11 cellular contexts compared by ENCODE assay signal in genomic region chr19:49761625-49762311, GRCh38. TPM values are rescaled to one million over a fixed set of nuclear protein-coding genes. Genes with fewer than 3 reads are reported as not detected.
A peak's percentile ranks its signal among the peaks of the same experiment; 100 is the strongest.
DNase-seq lines count a peak whose midpoint lies in the region; ATAC-seq and TF ChIP-seq lines count a peak whose summit lies in the region.
"Had no signal": no experiment of that assay in that cellular context is flagged by ENCODE, and none has a peak within 500 bp of the region (broad histone marks: within the 10 kb centered on the region; RNA-seq: fewer than 3 reads in every experiment).

No MANE protein-coding gene starts in this region.

- no peaks in the 10 kb centered on the region for H3K27me3 ChIP-seq in kidney epithelial cell (ENCODE audit: control insufficient read depth, insufficient read depth, low read length)
- H3K27me3 ChIP-seq: SJSA1 had no signal

- no peaks in the 10 kb centered on the region for H3K36me3 Mint-ChIP-seq in activated naive CD4-positive, alpha-beta T cell treated with anti-CD3 and anti-CD28 coated beads, Interleukin-2, amount 50 U/mL, for 72 hours
- no peaks in the 10 kb centered on the region for H3K36me3 Mint-ChIP-seq in mesothelial cell of epicardium

- no peaks in the 10 kb centered on the region for H3K27me3 Mint-ChIP-seq in mesothelial cell of epicardium (ENCODE audit: low read depth)

- TF ChIP-seq CTCF in HFF-Myc (IDR thresholded peaks at IDR 0.05; ENCODE audit: low read depth, low read length, missing control alignments), result peak; percentile 31
- peak; percentile 14 for TF ChIP-seq CTCF in kidney epithelial cell (IDR thresholded peaks at IDR 0.05; ENCODE audit: insufficient read depth, low read length, poor library complexity, severe bottlenecking)
- no peak for TF ChIP-seq CTCF in mesothelial cell of epicardium (IDR thresholded peaks at IDR 0.05; ENCODE audit: unreplicated experiment)

- H3K4me3 ChIP-seq in HFF-Myc (replicated peaks; ENCODE audit: low read depth, low read length), result no peak overlapping the region
- no peak overlapping the region for H3K4me3 ChIP-seq in kidney epithelial cell (ENCODE audit: low read depth, low read length)
- H3K4me3 ChIP-seq: SJSA1, thoracic aorta had no signal

- no peaks in the 10 kb centered on the region for H3K36me3 ChIP-seq in kidney epithelial cell (ENCODE audit: control insufficient read depth, insufficient read depth, low read length)
- H3K36me3 ChIP-seq: SJSA1, thoracic aorta had no signal

- H3K9me3 Mint-ChIP-seq in activated naive CD4-positive, alpha-beta T cell treated with anti-CD3 and anti-CD28 coated beads, Interleukin-2, amount 50 U/mL, for 72 hours, result no peaks in the 10 kb centered on the region
- H3K9me3 Mint-ChIP-seq in mesothelial cell of epicardium, result no peaks in the 10 kb centered on the region

- DNase-seq in 8988T (peak; percentile 63), HFF-Myc (ENCODE audit: extremely low read depth, low read depth) (no peak), kidney epithelial cell (ENCODE audit: low read depth) (no peak), DMS53 treated with DMSO at 0.1 percent for 48 hours (lab: John Stamatoyannopoulos, UW; ENCODE audit: unreplicated experiment) (no peak), mesothelial cell of epicardium (ENCODE audit: low spot score in 2 of 2, unreplicated experiment in 2 of 2) (no peak), amygdala (lab: John Stamatoyannopoulos, UW) (no peak)
- DNase-seq in activated naive CD4-positive, alpha-beta T cell treated with anti-CD3 and anti-CD28 coated beads, Interleukin-2, amount 50 U/mL, for 72 hours (ENCODE audit: low spot score in 2 of 2), result no peak

- no peak for ATAC-seq in activated naive CD4-positive, alpha-beta T cell treated with anti-CD3 and anti-CD28 coated beads, Interleukin-2, amount 50 U/mL, for 72 hours
- no peak for ATAC-seq in HG03095 (IDR thresholded peaks at IDR 0.05; ENCODE audit: unreplicated experiment)

- no peak overlapping the region for H3K4me3 Mint-ChIP-seq in mesothelial cell of epicardium

- H3K4me1 Mint-ChIP-seq in mesothelial cell of epicardium, result peaks cover 20% of the 10 kb centered on the region

- peak overlapping the region; percentile 74 to 84 for H3K27ac Mint-ChIP-seq in activated naive CD4-positive, alpha-beta T cell treated with anti-CD3 and anti-CD28 coated beads, Interleukin-2, amount 50 U/mL, for 72 hours
- H3K27ac Mint-ChIP-seq in mesothelial cell of epicardium, result no peak overlapping the region

RNA-seq across cellular contexts. Expression of gene TSKS, which starts 1.3 kb away (rescaled TPM):
- total RNA-seq in activated naive CD4-positive, alpha-beta T cell treated with anti-CD3 and anti-CD28 coated beads, Interleukin-2, amount 50 U/mL, for 72 hours, result 1 to 10 TPM in 1 of 2 donors, under 1 TPM in 1; 0.57 to 1.9 TPM
- total RNA-seq in kidney epithelial cell (not detected in 2 replicates), mesothelial cell of epicardium (not detected in 3 replicates)
- total RNA-seq: dermis microvascular lymphatic vessel endothelial cell, SJSA1, thoracic aorta had no signal

RNA-seq across cellular contexts. Expression of gene AP2A1, which starts 5.0 kb away (rescaled TPM):
- 100 to 1,000 TPM in 1 of 2 donors, 10 to 100 TPM in 1; 79.0 to 137 TPM for total RNA-seq in activated naive CD4-positive, alpha-beta T cell treated with anti-CD3 and anti-CD28 coated beads, Interleukin-2, amount 50 U/mL, for 72 hours
- total RNA-seq in kidney epithelial cell (98.9 and 111 TPM in 2 replicates), mesothelial cell of epicardium (84.6 to 89.6 TPM (median 85.2 TPM) in 3 replicates)

RNA-seq across cellular contexts. Expression of gene FUZ, which starts 51.3 kb away (rescaled TPM):
- total RNA-seq in activated naive CD4-positive, alpha-beta T cell treated with anti-CD3 and anti-CD28 coated beads, Interleukin-2, amount 50 U/mL, for 72 hours, result 10 to 100 TPM; 14.8 to 24.8 TPM
- 13.2 and 14.8 TPM in 2 replicates for total RNA-seq in kidney epithelial cell
- 23.1 to 25.8 TPM (median 23.2 TPM) in 3 replicates for total RNA-seq in mesothelial cell of epicardium

RNA-seq across cellular contexts. Expression of gene MED25, which starts 56.3 kb away (rescaled TPM):
- 10 to 100 TPM; 58.4 to 68.2 TPM for total RNA-seq in activated naive CD4-positive, alpha-beta T cell treated with anti-CD3 and anti-CD28 coated beads, Interleukin-2, amount 50 U/mL, for 72 hours
- total RNA-seq in kidney epithelial cell (31.6 and 34.5 TPM in 2 replicates), mesothelial cell of epicardium (103 to 107 TPM (median 105 TPM) in 3 replicates)
